In the genomic region with DNA sequence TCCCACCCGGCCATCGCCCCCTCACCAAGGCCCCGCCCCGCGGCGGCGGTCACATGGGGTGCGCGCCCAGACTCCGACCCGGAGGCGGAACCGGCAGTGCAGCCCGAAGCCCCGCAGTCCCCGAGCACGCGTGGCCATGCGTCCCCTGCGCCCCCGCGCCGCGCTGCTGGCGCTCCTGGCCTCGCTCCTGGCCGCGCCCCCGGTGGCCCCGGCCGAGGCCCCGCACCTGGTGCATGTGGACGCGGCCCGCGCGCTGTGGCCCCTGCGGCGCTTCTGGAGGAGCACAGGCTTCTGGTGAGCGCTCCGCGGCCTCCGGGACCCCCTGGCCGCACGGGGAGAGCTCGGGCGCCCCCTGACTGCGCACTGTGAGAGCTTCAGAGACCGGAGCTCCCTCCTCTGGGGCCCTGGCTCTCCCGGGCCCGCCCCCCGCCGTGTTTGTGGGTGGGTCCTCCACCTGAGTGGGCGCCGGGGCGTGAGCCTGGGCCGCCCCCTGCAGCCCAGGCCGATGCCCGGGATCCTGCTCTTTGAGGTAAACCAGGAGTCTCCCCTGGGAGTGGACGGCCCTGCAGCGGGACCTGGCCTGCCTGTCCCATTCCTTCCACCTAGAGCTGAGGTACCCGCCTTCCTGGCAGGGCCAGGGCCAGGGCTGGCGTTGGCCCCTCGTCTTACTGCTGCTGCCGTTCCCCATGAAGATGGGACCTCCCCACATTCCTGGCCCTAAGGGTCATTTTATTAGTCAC, we compare ENCODE assay signal across 8 cellular contexts. TPM values are rescaled to one million over a fixed set of nuclear protein-coding genes. Genes with fewer than 3 reads are reported as not detected.
DNase-seq lines count a peak whose midpoint lies in the region; ATAC-seq and TF ChIP-seq lines count a peak whose summit lies in the region.

A gene (plus strand): TSS at position 96 of the 740 bp plus-strand sequence. CDS start 41 bp downstream, at position 137.

- H3K9me2 ChIP-seq in hepatocyte (replicated peaks; ENCODE audit: insufficient read depth): no peaks in the 10 kb centered on the region

- H3K4me1 ChIP-seq in ES-I3 (ENCODE audit: insufficient read depth, low read length) (peaks cover 12% of the 10 kb centered on the region), hepatocyte (ENCODE audit: insufficient read depth) (peaks cover 19% of the 10 kb centered on the region)

- peaks cover 17% of the 10 kb centered on the region for H3K79me2 ChIP-seq in hepatocyte

- peak within 1 kb of the TSS; percentile 91 for H3K4me2 ChIP-seq in hepatocyte

- peak within 1 kb of the TSS; percentile 80 for H3K27ac ChIP-seq in hepatocyte

- H2AFZ ChIP-seq in hepatocyte: peak within 1 kb of the TSS; percentile 81

- H3K9me3 ChIP-seq in ES-I3 (ENCODE audit: control insufficient read depth, insufficient read depth, low read length) (no peaks in the 10 kb centered on the region), hepatocyte (ENCODE audit: low read depth) (no peaks in the 10 kb centered on the region)

- 3% methylated on average over 47 of the region's 65 CpGs for WGBS in hepatocyte (ENCODE audit: low lambda C conversion rate, missing lambda C conversion rate)

- peak; percentile 63 for DNase-seq in LHCN-M2 (ENCODE audit: low read depth)
- peak; percentile 80 for DNase-seq in T-helper 22 cell (ENCODE audit: low read depth)
- DNase-seq in anterior cingulate cortex (lab: John Stamatoyannopoulos, UW): peak in 56 of 58 donors; percentile 30 to 94 (median 78)
- peak; percentile 90 for DNase-seq in hepatocyte (ENCODE audit: low spot score)
- peak; percentile 74 for DNase-seq in retina

- peak; percentile 57 for TF ChIP-seq CTCF in hepatocyte (IDR thresholded peaks at IDR 0.05; ENCODE audit: poor library complexity)

- no peaks in the 10 kb centered on the region for H3K36me3 ChIP-seq in ES-I3 (ENCODE audit: insufficient read depth, low read length)
- no peaks in the 10 kb centered on the region for H3K36me3 ChIP-seq in hepatocyte (replicated peaks; ENCODE audit: insufficient read depth, low read depth)

- peak within 1 kb of the TSS; percentile 65 for H3K9ac ChIP-seq in ES-I3 (ENCODE audit: low read depth, low read length)

- no peaks in the 10 kb centered on the region for H3K27me3 ChIP-seq in hepatocyte

- peak within 1 kb of the TSS; percentile 78 for H3K4me3 ChIP-seq in hepatocyte

- H4K20me1 ChIP-seq in hepatocyte (ENCODE audit: insufficient read depth, poor library complexity, severe bottlenecking): no peaks in the 10 kb centered on the region

- ATAC-seq in GM21723 (IDR thresholded peaks at IDR 0.05; ENCODE audit: unreplicated experiment) (peak; percentile 80), GM18873 (IDR thresholded peaks at IDR 0.05; ENCODE audit: low FRiP score, unreplicated experiment) (no peak)

RNA-seq across cellular contexts. Expression of the gene that starts here (rescaled TPM):
- 15.8 and 16.8 TPM in 2 replicates for total RNA-seq in LHCN-M2 (2014; rRNA removed)
- polyA plus RNA-seq in LHCN-M2 (2012): 5.7 TPM
- total RNA-seq in hepatocyte: 13.1 and 15.5 TPM in 2 replicates
- 82.6 and 103 TPM in 2 replicates for polyA plus RNA-seq in hepatocyte
